8 cellular contexts compared by ENCODE assay signal in the genomic region with DNA sequence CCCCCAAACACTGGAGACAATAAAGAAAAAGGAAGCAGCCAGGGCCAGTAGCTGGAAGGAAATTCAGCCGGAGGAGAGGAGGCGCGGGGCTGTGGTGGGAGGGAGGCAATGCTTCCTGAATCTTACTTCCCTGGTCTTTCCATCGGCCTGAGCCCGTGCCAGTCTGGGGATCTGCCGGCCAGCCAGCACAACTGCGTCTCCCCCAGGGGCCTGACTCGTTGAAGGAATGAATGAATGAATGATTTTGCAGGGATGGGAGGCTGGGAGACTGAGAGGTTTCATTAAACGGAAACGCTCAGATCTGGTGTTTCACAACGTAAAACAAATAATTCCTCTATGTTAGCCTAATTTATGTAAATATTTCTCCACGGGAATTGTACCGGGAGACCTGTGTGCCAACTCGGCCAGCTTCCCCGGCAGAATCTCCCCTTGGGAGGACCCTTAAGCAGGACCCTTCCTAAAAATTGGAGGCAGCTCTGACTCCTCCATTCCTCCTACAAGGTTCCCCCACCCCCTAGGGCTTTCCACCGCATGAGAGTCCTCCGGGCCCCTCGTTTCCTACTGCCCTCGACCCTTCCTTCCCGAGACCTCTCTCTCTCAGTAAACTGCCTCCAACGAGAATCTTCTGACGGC. TPM values are rescaled to one million over a fixed set of nuclear protein-coding genes. Genes with fewer than 3 reads are reported as not detected.
DNase-seq lines count a peak whose midpoint lies in the region; ATAC-seq and TF ChIP-seq lines count a peak whose summit lies in the region.

No MANE protein-coding gene starts in this region.

- H3K4me3 ChIP-seq in BLaER1 treated with 17β-estradiol and CSF1 and Interleukin-3, amounts not matched to agents 10 nM and 100 nM, result peak overlapping the region; percentile 61 to 84 (median 68); a peak in 19 of 20 replicates
- H3K4me3 ChIP-seq in NB4 (ENCODE audit: low read depth, low read length) (peak overlapping the region; percentile 62), neural cell (ENCODE audit: low read length) (peak overlapping the region; percentile 74)
- H3K4me3 ChIP-seq in effector memory CD4-positive, alpha-beta T cell (ENCODE audit: insufficient read depth, low read depth, low read length, poor library complexity, severe bottlenecking), result peak overlapping the region; percentile 54

- H3K79me2 ChIP-seq in neural cell (replicated peaks; ENCODE audit: insufficient read depth, low read length), result peaks cover 45% of the 10 kb centered on the region

- H4K20me1 ChIP-seq in BLaER1 treated with 17β-estradiol and CSF1 and Interleukin-3, amounts not matched to agents 10 nM and 100 nM, result peaks cover 4 to 82% (median 40%) of the 10 kb centered on the region in 11 experiments; a peak in 20 of 22 replicates
- no peaks in the 10 kb centered on the region for H4K20me1 ChIP-seq in neural cell (ENCODE audit: insufficient read depth)

- DNase-seq in NB4 (ENCODE audit: low read depth), result peak; percentile 52
- no peak for DNase-seq in effector memory CD4-positive, alpha-beta T cell
- DNase-seq in OCI-M1 (lab: John Stamatoyannopoulos, UW), result no peak
- no peak for DNase-seq in NCI-H128 (lab: John Stamatoyannopoulos, UW; ENCODE audit: unreplicated experiment)

- TF ChIP-seq RAD21 in neural cell (conservative IDR thresholded peaks at IDR 0.05), result no peak

- peaks cover 0 to 18% (median 0%) of the 10 kb centered on the region in 11 experiments; a peak in 3 of 22 replicates for H3K36me3 ChIP-seq in BLaER1 treated with 17β-estradiol and CSF1 and Interleukin-3, amounts not matched to agents 10 nM and 100 nM
- H3K36me3 ChIP-seq in effector memory CD4-positive, alpha-beta T cell (ENCODE audit: control insufficient read depth, insufficient read depth, low read length), result no peaks in the 10 kb centered on the region
- no peaks in the 10 kb centered on the region for H3K36me3 ChIP-seq in neural cell (ENCODE audit: insufficient read depth, low read length)

- H2AFZ ChIP-seq in neural cell (ENCODE audit: low read depth, low read length), result peak overlapping the region; percentile 25

- TF ChIP-seq CTCF in NB4 (IDR thresholded peaks at IDR 0.05; ENCODE audit: low read depth, low read length), result no peak
- TF ChIP-seq CTCF in neural cell (IDR thresholded peaks at IDR 0.05; ENCODE audit: poor library complexity, severe bottlenecking), result no peak

- peaks cover 26 to 56% (median 44%) of the 10 kb centered on the region in 10 experiments for H3K4me1 ChIP-seq in BLaER1 treated with 17β-estradiol and CSF1 and Interleukin-3, amounts not matched to agents 10 nM and 100 nM
- peaks cover 7% of the 10 kb centered on the region for H3K4me1 ChIP-seq in effector memory CD4-positive, alpha-beta T cell (ENCODE audit: control insufficient read depth, insufficient read depth, low read length, poor library complexity, severe bottlenecking)

- H3K9me3 ChIP-seq in BLaER1 treated with 17β-estradiol and CSF1 and Interleukin-3, amounts not matched to agents 10 nM and 100 nM (replicated peaks in 1 of 11), result no peaks in the 10 kb centered on the region
- H3K9me3 ChIP-seq in effector memory CD4-positive, alpha-beta T cell (ENCODE audit: control insufficient read depth, low read length), result no peaks in the 10 kb centered on the region
- H3K9me3 ChIP-seq in neural cell (ENCODE audit: low read length), result no peaks in the 10 kb centered on the region

- H3K4me2 ChIP-seq in BLaER1 treated with 17β-estradiol and CSF1 and Interleukin-3, amounts not matched to agents 10 nM and 100 nM, result peak overlapping the region; percentile 80 to 100 (median 98)
- H3K4me2 ChIP-seq in neural cell (ENCODE audit: low read length), result peak overlapping the region; percentile 64

- H3K9me2 ChIP-seq in neural cell (ENCODE audit: insufficient read depth, low read length), result no peaks in the 10 kb centered on the region

- H3K27me3 ChIP-seq in BLaER1 treated with 17β-estradiol and CSF1 and Interleukin-3, amounts not matched to agents 10 nM and 100 nM, result peaks cover 73 to 97% (median 96%) of the 10 kb centered on the region in 11 experiments
- no peaks in the 10 kb centered on the region for H3K27me3 ChIP-seq in effector memory CD4-positive, alpha-beta T cell (replicated peaks; ENCODE audit: control insufficient read depth, insufficient read depth, low read length, poor library complexity, severe bottlenecking)
- no peaks in the 10 kb centered on the region for H3K27me3 ChIP-seq in neural cell (ENCODE audit: insufficient read depth, low read depth, low read length)

- TF ChIP-seq POLR2A in NB4 (IDR thresholded peaks at IDR 0.05; ENCODE audit: extremely low read depth, insufficient read length), result no peak

- no peak for ATAC-seq in GM18502 (IDR thresholded peaks at IDR 0.05; ENCODE audit: poor library complexity, unreplicated experiment)
- no peak for ATAC-seq in HG02870 (IDR thresholded peaks at IDR 0.05; ENCODE audit: unreplicated experiment)

- H3K27ac ChIP-seq in BLaER1 treated with 17β-estradiol and CSF1 and Interleukin-3, amounts not matched to agents 10 nM and 100 nM, result peak overlapping the region in 1 of 11 experiments; percentile 0; a peak in 1 of 22 replicates
- no peak overlapping the region for H3K27ac ChIP-seq in effector memory CD4-positive, alpha-beta T cell (ENCODE audit: insufficient read depth, low read length, poor library complexity, severe bottlenecking)
- peak overlapping the region; percentile 2 for H3K27ac ChIP-seq in neural cell (ENCODE audit: low read length)

- no peaks in the 10 kb centered on the region for H3F3A ChIP-seq in neural cell (ENCODE audit: insufficient read depth, low read length, poor library complexity, severe bottlenecking)

- no peak for TF ChIP-seq EP300 in neural cell (conservative IDR thresholded peaks at IDR 0.05; ENCODE audit: poor library complexity, severe bottlenecking)

- H3K9ac ChIP-seq in BLaER1 treated with 17β-estradiol and CSF1 and Interleukin-3, amounts not matched to agents 10 nM and 100 nM, result peak overlapping the region in 10 of 11 experiments; percentile 31 to 83 (median 62); a peak in 13 of 22 replicates
- peak overlapping the region; percentile 67 for H3K9ac ChIP-seq in neural cell (ENCODE audit: low read length)

TF ChIP-seq in neural cell, 6 proteins besides CTCF, POLR2A, EP300 and RAD21:
- TF ChIP-seq POLR2AphosphoS5 (IDR thresholded peaks at IDR 0.05) (no peak), MXI1 (conservative IDR thresholded peaks at IDR 0.05; ENCODE audit: poor library complexity, severe bottlenecking) (no peak), TAF1 (IDR thresholded peaks at IDR 0.05; ENCODE audit: low read depth) (no peak), EZH2 (IDR thresholded peaks at IDR 0.05; ENCODE audit: borderline replicate concordance, insufficient read depth, low read length, poor library complexity, severe bottlenecking) (no peak), SMC3 (conservative IDR thresholded peaks at IDR 0.05; ENCODE audit: poor library complexity) (no peak)
- TF ChIP-seq, protein P1, sequence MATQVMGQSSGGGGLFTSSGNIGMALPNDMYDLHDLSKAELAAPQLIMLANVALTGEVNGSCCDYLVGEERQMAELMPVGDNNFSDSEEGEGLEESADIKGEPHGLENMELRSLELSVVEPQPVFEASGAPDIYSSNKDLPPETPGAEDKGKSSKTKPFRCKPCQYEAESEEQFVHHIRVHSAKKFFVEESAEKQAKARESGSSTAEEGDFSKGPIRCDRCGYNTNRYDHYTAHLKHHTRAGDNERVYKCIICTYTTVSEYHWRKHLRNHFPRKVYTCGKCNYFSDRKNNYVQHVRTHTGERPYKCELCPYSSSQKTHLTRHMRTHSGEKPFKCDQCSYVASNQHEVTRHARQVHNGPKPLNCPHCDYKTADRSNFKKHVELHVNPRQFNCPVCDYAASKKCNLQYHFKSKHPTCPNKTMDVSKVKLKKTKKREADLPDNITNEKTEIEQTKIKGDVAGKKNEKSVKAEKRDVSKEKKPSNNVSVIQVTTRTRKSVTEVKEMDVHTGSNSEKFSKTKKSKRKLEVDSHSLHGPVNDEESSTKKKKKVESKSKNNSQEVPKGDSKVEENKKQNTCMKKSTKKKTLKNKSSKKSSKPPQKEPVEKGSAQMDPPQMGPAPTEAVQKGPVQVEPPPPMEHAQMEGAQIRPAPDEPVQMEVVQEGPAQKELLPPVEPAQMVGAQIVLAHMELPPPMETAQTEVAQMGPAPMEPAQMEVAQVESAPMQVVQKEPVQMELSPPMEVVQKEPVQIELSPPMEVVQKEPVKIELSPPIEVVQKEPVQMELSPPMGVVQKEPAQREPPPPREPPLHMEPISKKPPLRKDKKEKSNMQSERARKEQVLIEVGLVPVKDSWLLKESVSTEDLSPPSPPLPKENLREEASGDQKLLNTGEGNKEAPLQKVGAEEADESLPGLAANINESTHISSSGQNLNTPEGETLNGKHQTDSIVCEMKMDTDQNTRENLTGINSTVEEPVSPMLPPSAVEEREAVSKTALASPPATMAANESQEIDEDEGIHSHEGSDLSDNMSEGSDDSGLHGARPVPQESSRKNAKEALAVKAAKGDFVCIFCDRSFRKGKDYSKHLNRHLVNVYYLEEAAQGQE (IDR thresholded peaks at IDR 0.05; ENCODE audit: borderline replicate concordance), result no peak
TF ChIP-seq in neural cell: peak in this region for 0.

RNA-seq across cellular contexts. Expression of a gene that starts 1.3 kb away (rescaled TPM):
- 17.5 and 37.9 TPM in 2 replicates for polyA plus RNA-seq in neural cell
- 17.5 and 17.8 TPM in 2 replicates for polyA minus RNA-seq in neural cell

RNA-seq across cellular contexts. Expression of a gene that starts 42.0 kb away (rescaled TPM):
- polyA plus RNA-seq in neural cell, result 32.8 and 35.1 TPM in 2 replicates
- 32.0 and 34.6 TPM in 2 replicates for polyA minus RNA-seq in neural cell
